ENCODE assay signal across 1 cellular context in the genomic region with DNA sequence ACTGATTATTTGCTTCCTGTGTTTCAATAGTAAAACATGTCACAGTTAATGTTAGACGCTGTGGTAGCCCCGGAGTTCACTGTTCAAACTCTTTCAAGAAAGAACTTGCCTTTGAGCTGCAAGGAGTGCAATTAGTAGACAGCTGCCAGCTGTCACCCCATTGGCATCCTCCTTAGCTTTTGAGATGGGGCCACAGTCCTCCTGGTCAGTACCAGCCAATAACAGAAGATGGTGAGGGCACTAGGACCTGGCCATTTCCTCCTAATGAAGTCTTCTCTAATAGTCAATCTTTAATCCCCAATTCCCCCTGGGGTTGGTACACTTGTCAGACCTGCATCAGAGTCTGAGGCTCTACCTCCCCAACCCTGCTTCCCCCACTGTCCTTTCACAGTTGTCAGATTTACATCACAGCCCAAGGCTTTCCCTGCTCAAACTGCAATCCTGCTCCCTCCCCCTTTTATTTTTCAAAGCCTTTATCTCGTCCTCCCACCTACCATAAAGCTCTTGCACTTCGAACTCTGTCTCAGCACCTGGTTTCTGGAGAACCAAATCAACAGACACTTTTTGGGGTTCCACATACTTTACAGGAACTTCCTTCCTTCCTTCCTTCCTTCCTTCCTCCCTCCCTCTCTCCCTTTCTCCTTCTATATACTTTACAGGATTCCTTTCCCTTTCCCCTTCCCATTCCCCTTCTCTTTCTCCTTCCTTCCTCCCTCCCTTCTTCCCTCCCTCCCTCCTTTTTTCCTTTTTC.
TF ChIP-seq lines count a peak whose summit lies in the region.

No MANE protein-coding gene starts in this region.

TF ChIP-seq in K562, 482 proteins besides CTCF, POLR2A, EP300 and RAD21:
- TF ChIP-seq CSDE1 (IDR thresholded peaks at IDR 0.05) (no peak), FUS (optimal IDR thresholded peaks at IDR 0.05; ENCODE audit: low read depth, low read length) (no peak), ZNF184 (CRISPR knock-in tag; IDR thresholded peaks at IDR 0.05) (no peak), MIER1 (IDR thresholded peaks at IDR 0.05; ENCODE audit: low read depth) (no peak), CBFA2T3 (IDR thresholded peaks at IDR 0.05) (peak; percentile 50)
- TF ChIP-seq, protein P1, sequence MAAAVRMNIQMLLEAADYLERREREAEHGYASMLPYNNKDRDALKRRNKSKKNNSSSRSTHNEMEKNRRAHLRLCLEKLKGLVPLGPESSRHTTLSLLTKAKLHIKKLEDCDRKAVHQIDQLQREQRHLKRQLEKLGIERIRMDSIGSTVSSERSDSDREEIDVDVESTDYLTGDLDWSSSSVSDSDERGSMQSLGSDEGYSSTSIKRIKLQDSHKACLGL (CRISPR knock-in tag; IDR thresholded peaks at IDR 0.05; ENCODE audit: borderline replicate concordance, poor library complexity, severe bottlenecking): no peak
